Comparison of ENCODE assay signal across 9 cellular contexts in the genomic region with DNA sequence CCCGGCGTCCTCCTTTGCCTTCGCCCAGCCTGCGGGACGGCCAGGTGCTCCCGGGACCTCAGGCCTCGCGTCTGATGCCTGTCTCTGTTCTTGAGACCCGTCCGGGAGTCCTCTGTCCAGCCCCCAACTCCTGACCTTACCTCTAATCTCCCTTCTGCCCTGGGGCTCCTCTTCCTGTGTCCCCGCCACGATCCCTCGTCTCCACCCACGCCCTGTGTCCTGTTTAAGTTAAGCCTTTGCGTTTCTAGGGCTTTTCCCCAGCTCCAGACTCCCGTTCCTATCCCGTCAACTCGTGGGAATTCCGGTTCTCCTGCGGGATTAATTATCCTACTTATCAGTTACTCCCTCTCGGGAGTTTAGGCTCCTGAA. TPM values are rescaled to one million over a fixed set of nuclear protein-coding genes. Genes with fewer than 3 reads are reported as not detected.
DNase-seq lines count a peak whose midpoint lies in the region; ATAC-seq, FAIRE-seq and TF ChIP-seq lines count a peak whose summit lies in the region.
"Had no signal": no experiment of that assay in that cellular context is flagged by ENCODE, and none has a peak within 500 bp of the region (broad histone marks: within the 10 kb centered on the region; RNA-seq: fewer than 3 reads in every experiment).

No MANE protein-coding gene starts in this region.

- TF ChIP-seq CTCF in heart right ventricle (IDR thresholded peaks at IDR 0.05): no peak
- no peak for TF ChIP-seq CTCF in adrenal gland (IDR thresholded peaks at IDR 0.05)
- TF ChIP-seq CTCF in HepG2 (CRISPR knock-in tag; IDR thresholded peaks at IDR 0.05): no peak

- H3K36me3 ChIP-seq in heart right ventricle (peaks cover 0 to 62% (median 37%) of the 10 kb centered on the region in 9 donors), adrenal gland (replicated peaks in 1 of 2) (peaks cover 0 to 49% of the 10 kb centered on the region in 2 donors), HepG2 (replicated peaks in 1 of 2; ENCODE audit: control insufficient read depth in 1 of 2, insufficient read depth in 2 of 2, low read length in 2 of 2) (peaks cover 20 to 42% of the 10 kb centered on the region in 2 experiments), urinary bladder (ENCODE audit: insufficient read depth) (peaks cover under 1% of the 10 kb centered on the region)

- H2AFZ ChIP-seq in HepG2 (ENCODE audit: low read length): no peak overlapping the region

- H3K9ac ChIP-seq in HepG2 (ENCODE audit: insufficient read depth, low read depth, low read length): peak overlapping the region; percentile 95

- no peaks in the 10 kb centered on the region for H3K9me3 ChIP-seq in heart right ventricle
- H3K9me3 ChIP-seq in adrenal gland (replicated peaks in 1 of 3): no peaks in the 10 kb centered on the region
- no peaks in the 10 kb centered on the region for H3K9me3 ChIP-seq in HepG2 (ENCODE audit: low read length)

- H3K4me3 ChIP-seq in heart right ventricle: peak overlapping the region; percentile 63 to 99 (median 84)
- H3K4me3 ChIP-seq in adrenal gland: peak overlapping the region; percentile 65 to 92 (median 77)
- H3K4me3 ChIP-seq in HepG2 (replicated peaks in 1 of 3; ENCODE audit: insufficient read depth in 1 of 3, low read depth in 2 of 3, low read length in 3 of 3): peak overlapping the region; percentile 81 to 93 (median 91)
- peak overlapping the region; percentile 82 for H3K4me3 ChIP-seq in urinary bladder (ENCODE audit: low read depth, low read length)

- FAIRE-seq in HepG2 (lab: Jason Lieb, UNC): no peak

- H4K20me1 ChIP-seq in HepG2 (ENCODE audit: insufficient read depth, low read length): peaks cover 30% of the 10 kb centered on the region

- no peak for DNase-seq in heart right ventricle
- no peak for DNase-seq in left cardiac atrium
- no peak for DNase-seq in adrenal gland
- DNase-seq in HepG2 (ENCODE audit: low spot score): no peak
- no peak for DNase-seq in head of caudate nucleus
- no peak for DNase-seq in GDM1 (lab: John Stamatoyannopoulos, UW)
- no peak for DNase-seq in stimulated activated CD4-positive, alpha-beta T cell treated with anti-CD3 and anti-CD28 coated beads, Interleukin-1b, Interleukin-23, amount 100 ng/mL, for 48 hours

- peaks cover 13 to 59% (median 45%) of the 10 kb centered on the region in 9 donors for H3K4me1 ChIP-seq in heart right ventricle
- H3K4me1 ChIP-seq in adrenal gland (replicated peaks in 1 of 2): peaks cover 12 to 34% of the 10 kb centered on the region in 2 donors
- H3K4me1 ChIP-seq in HepG2 (ENCODE audit: insufficient read depth, low read length): peaks cover 44% of the 10 kb centered on the region
- no peaks in the 10 kb centered on the region for H3K4me1 ChIP-seq in urinary bladder (ENCODE audit: insufficient read depth)

- peak overlapping the region; percentile 96 for H3K4me2 ChIP-seq in HepG2 (ENCODE audit: low read depth, low read length)

- intact Hi-C loops in heart right ventricle (cut with DNase I) (loop anchor here in 3 of 10 donors (1.0 to 2.0 kb wide), 2 partner anchors 13 to 14 kb away; a partner anchor contains a TSS), left cardiac atrium (cut with DNase I) (no loop called here), adrenal gland (cut with DNase I) (no loop called here), HepG2 (cut with micrococcal nuclease; ENCODE audit: unreplicated experiment) (loop anchor here (2.0 kb wide), 1 partner anchor 13 kb away; a partner anchor contains a TSS), head of caudate nucleus (cut with DNase I) (loop anchor here (10.0 kb wide), 1 partner anchor 125 kb away; no protein-coding TSS in a partner anchor)

- 1% methylated on average over 21 of the region's 21 CpGs for WGBS in heart right ventricle, 2 donors
- 0 to 1% (median 1%) methylated on average over 13 to 21 of the region's 21 CpGs for WGBS in adrenal gland, 4 donors
- under 1% methylated on average over 20 of the region's 21 CpGs for WGBS in HepG2 (ENCODE audit: low lambda C conversion rate)
- WGBS in urinary bladder: under 1% methylated on average over 21 of the region's 21 CpGs

- peaks cover 52% of the 10 kb centered on the region for H3K79me2 ChIP-seq in HepG2 (ENCODE audit: insufficient read depth, low read length)

- BruUV-seq in HepG2 (replicated peaks; lab: Mats Ljungman, UMichigan): no TSS peak

- H3K27me3 ChIP-seq in heart right ventricle: no peaks in the 10 kb centered on the region
- H3K27me3 ChIP-seq in adrenal gland: no peaks in the 10 kb centered on the region
- no peaks in the 10 kb centered on the region; a peak in 2 of 5 replicates for H3K27me3 ChIP-seq in HepG2 (ENCODE audit: control insufficient read depth in 1 of 2, insufficient read depth in 2 of 2, low read length in 2 of 2)

- CTCF ChIA-PET in HepG2 (lab: Yijun Ruan, JAX; ENCODE audit: low intra/inter-chr PET ratio, low total read pairs): no interaction called here

- peak overlapping the region; percentile 84 to 99 (median 96) for H3K27ac ChIP-seq in heart right ventricle
- H3K27ac ChIP-seq in adrenal gland: peak overlapping the region; percentile 88 to 99 (median 93)
- peak overlapping the region; percentile 79 for H3K27ac ChIP-seq in HepG2 (ENCODE audit: extremely low read length, insufficient read depth, low read length)
- H3K27ac ChIP-seq in urinary bladder (ENCODE audit: low read depth): peak overlapping the region; percentile 94

- POLR2A ChIA-PET in HepG2 (lab: Yijun Ruan, JAX): interaction anchor here (2.4 to 2.8 kb wide), 2 partner anchors 11 to 13 kb away, joined by 12 to 15 read pairs; a partner anchor contains a TSS

- in situ Hi-C loops in HepG2 (cut with HindIII; ENCODE audit: extremely low pct_ligation_motif_present, low pct_unique_long_range_greater_than_20kb): no loop called here

- no peak for TF ChIP-seq RAD21 in HepG2 (CRISPR knock-in tag; IDR thresholded peaks at IDR 0.05)

- no peak for ATAC-seq in heart right ventricle
- no peak for ATAC-seq in left cardiac atrium
- no peak for ATAC-seq in HepG2

- no peak for TF ChIP-seq POLR2A in adrenal gland (IDR thresholded peaks at IDR 0.05)
- no peak for TF ChIP-seq POLR2A in HepG2 (IDR thresholded peaks at IDR 0.05; ENCODE audit: insufficient read depth in 1 of 2, low read depth in 2 of 2, low read length in 2 of 2)

- TF ChIP-seq EP300 in HepG2 (IDR thresholded peaks at IDR 0.05; ENCODE audit: low read depth in 2 of 2, low read length in 2 of 2): no peak
- TF ChIP-seq EP300 in HepG2 (CRISPR knock-in tag; IDR thresholded peaks at IDR 0.05; ENCODE audit: borderline replicate concordance): no peak

RNA-seq across cellular contexts. Expression of a gene that starts 0.7 kb away (rescaled TPM):
- total RNA-seq in heart right ventricle (10 to 100 TPM; 45.5 to 76.2 (median 56.8) TPM), left cardiac atrium (10 to 100 TPM; 66.6 to 76.5 TPM), adrenal gland (100 to 1,000 TPM in 4 of 8 donors, 10 to 100 TPM in 4; 33.6 to 207 (median 90.8) TPM), HepG2 (2016; rRNA removed; fragmentation: Illumina TruSeq; extraction: Trizol) (5.8 and 14.3 TPM in 2 replicates), urinary bladder (49.7 TPM)
- polyA plus RNA-seq in heart right ventricle (100 to 1,000 TPM in 1 of 2 donors, 10 to 100 TPM in 1; 34.3 to 194 TPM), adrenal gland (100 to 1,000 TPM in 2 of 3 donors, 10 to 100 TPM in 1; 17.4 to 725 (median 247) TPM), HepG2 (2011; rRNA removed) (38.3 and 41.9 TPM in 2 replicates), urinary bladder (121 TPM)
- 1.1 and 2.1 TPM in 2 replicates for total RNA-seq in HepG2 (2016; cell fraction: cytosol; rRNA removed; fragmentation: Illumina TruSeq; extraction: Trizol; ENCODE audit: low read depth)
- 4.7 and 13.0 TPM in 2 replicates for total RNA-seq in HepG2 (2016; cell fraction: insoluble cytoplasmic fraction; rRNA removed; fragmentation: Illumina TruSeq; extraction: Trizol)
- 4.0 TPM in 2 replicates for total RNA-seq in HepG2 (2016; cell fraction: membrane; rRNA removed; fragmentation: Illumina TruSeq; extraction: Trizol)
- total RNA-seq in HepG2 (2016; cell fraction: nucleus; rRNA removed; fragmentation: Illumina TruSeq; extraction: Trizol): 28.1 and 29.6 TPM in 2 replicates
- polyA plus RNA-seq in HepG2 (2011; cell fraction: cytosol; rRNA removed): 3.2 and 6.8 TPM in 2 replicates
- polyA plus RNA-seq in HepG2 (2011; cell fraction: nucleus; rRNA removed): 519 and 637 TPM in 2 replicates
- 46.6 and 63.0 TPM in 2 replicates for polyA plus RNA-seq in HepG2 (2012)
- polyA plus RNA-seq in HepG2 (2016; cell fraction: cytosol; fragmentation: Illumina TruSeq; extraction: Trizol; ENCODE audit: low read depth): 0.46 and 0.71 TPM in 2 replicates
- polyA plus RNA-seq in HepG2 (2016; cell fraction: insoluble cytoplasmic fraction; fragmentation: Illumina TruSeq; extraction: Trizol; ENCODE audit: low read depth): 5.1 and 9.7 TPM in 2 replicates
- 1.5 and 2.8 TPM in 2 replicates for polyA plus RNA-seq in HepG2 (2016; cell fraction: membrane; fragmentation: Illumina TruSeq; extraction: Trizol; ENCODE audit: low read depth)
- 151 and 199 TPM in 2 replicates for polyA plus RNA-seq in HepG2 (2016; cell fraction: nucleus; fragmentation: Illumina TruSeq; extraction: Trizol; ENCODE audit: insufficient read depth, low read depth)
- 27.1 and 40.7 TPM in 2 replicates for polyA minus RNA-seq in HepG2 (2011; rRNA and poly(A)+ RNA removed; ENCODE audit: low replicate concordance)
- 10.7 and 13.3 TPM in 2 replicates for polyA minus RNA-seq in HepG2 (2011; cell fraction: cytosol; rRNA and poly(A)+ RNA removed)
- 60.4 and 69.7 TPM in 2 replicates for polyA minus RNA-seq in HepG2 (2011; cell fraction: nucleus; rRNA and poly(A)+ RNA removed)

RNA-seq across cellular contexts. Expression of a gene that starts 13.9 kb away (rescaled TPM):
- total RNA-seq in heart right ventricle: 1 to 10 TPM; 1.0 to 4.2 (median 1.5) TPM
- polyA plus RNA-seq in heart right ventricle: 1 to 10 TPM; 1.6 to 2.6 TPM
- 1 to 10 TPM; 3.3 to 5.4 TPM for total RNA-seq in left cardiac atrium
- 10 to 100 TPM in 2 of 8 donors, 1 to 10 TPM in 6; 6.3 to 15.3 (median 8.6) TPM for total RNA-seq in adrenal gland
- 1 to 10 TPM; 1.3 to 4.2 (median 3.1) TPM for polyA plus RNA-seq in adrenal gland
- 1.5 and 2.9 TPM in 2 replicates for total RNA-seq in HepG2 (2016; rRNA removed; fragmentation: Illumina TruSeq; extraction: Trizol)
- 0.88 and 1.1 TPM in 2 replicates for total RNA-seq in HepG2 (2016; cell fraction: cytosol; rRNA removed; fragmentation: Illumina TruSeq; extraction: Trizol; ENCODE audit: low read depth)
- 1.8 and 2.6 TPM in 2 replicates for total RNA-seq in HepG2 (2016; cell fraction: insoluble cytoplasmic fraction; rRNA removed; fragmentation: Illumina TruSeq; extraction: Trizol)
- 1.8 and 2.1 TPM in 2 replicates for total RNA-seq in HepG2 (2016; cell fraction: membrane; rRNA removed; fragmentation: Illumina TruSeq; extraction: Trizol)
- total RNA-seq in HepG2 (2016; cell fraction: nucleus; rRNA removed; fragmentation: Illumina TruSeq; extraction: Trizol): 1.9 and 2.7 TPM in 2 replicates
- 0.75 and 1.2 TPM in 2 replicates for polyA plus RNA-seq in HepG2 (2011; rRNA removed)
- 0.86 and 1.8 TPM in 2 replicates for polyA plus RNA-seq in HepG2 (2011; cell fraction: cytosol; rRNA removed)
- polyA plus RNA-seq in HepG2 (2011; cell fraction: nucleus; rRNA removed): 1.7 TPM in 2 replicates
- 1.5 and 1.8 TPM in 2 replicates for polyA plus RNA-seq in HepG2 (2012)
- polyA plus RNA-seq in HepG2 (2016; cell fraction: cytosol; fragmentation: Illumina TruSeq; extraction: Trizol; ENCODE audit: low read depth): 0.32 and 0.38 TPM in 2 replicates
- 1.4 and 1.5 TPM in 2 replicates for polyA plus RNA-seq in HepG2 (2016; cell fraction: insoluble cytoplasmic fraction; fragmentation: Illumina TruSeq; extraction: Trizol; ENCODE audit: low read depth)
- polyA plus RNA-seq in HepG2 (2016; cell fraction: membrane; fragmentation: Illumina TruSeq; extraction: Trizol; ENCODE audit: low read depth): 0.65 and 1.0 TPM in 2 replicates
- polyA plus RNA-seq in HepG2 (2016; cell fraction: nucleus; fragmentation: Illumina TruSeq; extraction: Trizol; ENCODE audit: insufficient read depth, low read depth): 0.95 and 1.2 TPM in 2 replicates
- polyA minus RNA-seq in HepG2 (2011; rRNA and poly(A)+ RNA removed; ENCODE audit: low replicate concordance): 5.7 and 6.2 TPM in 2 replicates
- 3.4 and 3.7 TPM in 2 replicates for polyA minus RNA-seq in HepG2 (2011; cell fraction: cytosol; rRNA and poly(A)+ RNA removed)
- polyA minus RNA-seq in HepG2 (2011; cell fraction: nucleus; rRNA and poly(A)+ RNA removed): 2.7 and 3.9 TPM in 2 replicates
- 3.3 TPM for total RNA-seq in urinary bladder
- 6.2 TPM for polyA plus RNA-seq in urinary bladder

RNA-seq across cellular contexts. Expression of a gene that starts 23.4 kb away (rescaled TPM):
- total RNA-seq in heart right ventricle: 10 to 100 TPM in 5 of 10 donors, 1 to 10 TPM in 5; 5.3 to 22.8 (median 9.7) TPM
- 10 to 100 TPM; 11.2 to 21.9 TPM for polyA plus RNA-seq in heart right ventricle
- 10 to 100 TPM; 13.0 to 25.0 TPM for total RNA-seq in left cardiac atrium
- total RNA-seq in adrenal gland: 10 to 100 TPM in 7 of 8 donors, 1 to 10 TPM in 1; 9.7 to 27.9 (median 15.7) TPM
- 10 to 100 TPM in 2 of 3 donors, under 1 TPM in 1; 0.44 to 36.0 (median 16.5) TPM for polyA plus RNA-seq in adrenal gland
- total RNA-seq in HepG2 (2016; rRNA removed; fragmentation: Illumina TruSeq; extraction: Trizol): 0.83 and 1.6 TPM in 2 replicates
- 1.4 and 3.2 TPM in 2 replicates for total RNA-seq in HepG2 (2016; cell fraction: cytosol; rRNA removed; fragmentation: Illumina TruSeq; extraction: Trizol; ENCODE audit: low read depth)
- 1.00 and 1.6 TPM in 2 replicates for total RNA-seq in HepG2 (2016; cell fraction: insoluble cytoplasmic fraction; rRNA removed; fragmentation: Illumina TruSeq; extraction: Trizol)
- total RNA-seq in HepG2 (2016; cell fraction: membrane; rRNA removed; fragmentation: Illumina TruSeq; extraction: Trizol): 1.4 and 1.9 TPM in 2 replicates
- total RNA-seq in HepG2 (2016; cell fraction: nucleus; rRNA removed; fragmentation: Illumina TruSeq; extraction: Trizol): not detected in 2 replicates
- 0.34 and 0.41 TPM in 2 replicates for polyA plus RNA-seq in HepG2 (2011; rRNA removed)
- 0.37 and 0.90 TPM in 2 replicates for polyA plus RNA-seq in HepG2 (2011; cell fraction: cytosol; rRNA removed)
- 0.35 and 0.56 TPM in 2 replicates for polyA plus RNA-seq in HepG2 (2011; cell fraction: nucleus; rRNA removed)
- polyA plus RNA-seq in HepG2 (2012): 0.92 and 0.97 TPM in 2 replicates
- 2.2 and 4.1 TPM in 2 replicates for polyA plus RNA-seq in HepG2 (2016; cell fraction: cytosol; fragmentation: Illumina TruSeq; extraction: Trizol; ENCODE audit: low read depth)
- 2.3 and 3.1 TPM in 2 replicates for polyA plus RNA-seq in HepG2 (2016; cell fraction: insoluble cytoplasmic fraction; fragmentation: Illumina TruSeq; extraction: Trizol; ENCODE audit: low read depth)
- 4.7 and 5.9 TPM in 2 replicates for polyA plus RNA-seq in HepG2 (2016; cell fraction: membrane; fragmentation: Illumina TruSeq; extraction: Trizol; ENCODE audit: low read depth)
- polyA plus RNA-seq in HepG2 (2016; cell fraction: nucleus; fragmentation: Illumina TruSeq; extraction: Trizol; ENCODE audit: insufficient read depth, low read depth): 1.2 and 2.4 TPM in 2 replicates
- polyA minus RNA-seq in HepG2 (2011; rRNA and poly(A)+ RNA removed; ENCODE audit: low replicate concordance): 0.54 TPM in 1 of 2 replicates, not detected in the other
- 0.79 TPM in 1 of 2 replicates, not detected in the other for polyA minus RNA-seq in HepG2 (2011; cell fraction: cytosol; rRNA and poly(A)+ RNA removed)
- polyA minus RNA-seq in HepG2 (2011; cell fraction: nucleus; rRNA and poly(A)+ RNA removed): not detected in 2 replicates
- 31.4 TPM for total RNA-seq in urinary bladder
- polyA plus RNA-seq in urinary bladder: 42.4 TPM

RNA-seq across cellular contexts. Expression of a gene that starts 34.4 kb away (rescaled TPM):
- 1 to 10 TPM in 5 of 10 donors, under 1 TPM in 5; 0.37 to 4.3 (median 1.0) TPM for total RNA-seq in heart right ventricle
- polyA plus RNA-seq in heart right ventricle: 1 to 10 TPM; 1.8 to 3.1 TPM
- total RNA-seq in left cardiac atrium: 1 to 10 TPM; 1.9 to 3.0 TPM
- total RNA-seq in adrenal gland: 1 to 10 TPM in 2 of 8 donors, under 1 TPM in 3, not detected in 3; 0.61 to 3.3 (median 0.81) TPM
- 1 to 10 TPM in 2 of 3 donors, not detected in 1; 1.6 to 1.7 TPM for polyA plus RNA-seq in adrenal gland
- total RNA-seq in HepG2 (2016; rRNA removed; fragmentation: Illumina TruSeq; extraction: Trizol): 10.6 and 19.9 TPM in 2 replicates
- total RNA-seq in HepG2 (2016; cell fraction: cytosol; rRNA removed; fragmentation: Illumina TruSeq; extraction: Trizol; ENCODE audit: low read depth): 24.8 and 26.4 TPM in 2 replicates
- total RNA-seq in HepG2 (2016; cell fraction: insoluble cytoplasmic fraction; rRNA removed; fragmentation: Illumina TruSeq; extraction: Trizol): 9.4 and 21.3 TPM in 2 replicates
- total RNA-seq in HepG2 (2016; cell fraction: membrane; rRNA removed; fragmentation: Illumina TruSeq; extraction: Trizol): 27.7 and 30.4 TPM in 2 replicates
- total RNA-seq in HepG2 (2016; cell fraction: nucleus; rRNA removed; fragmentation: Illumina TruSeq; extraction: Trizol): 16.5 and 20.3 TPM in 2 replicates
- 6.9 and 8.9 TPM in 2 replicates for polyA plus RNA-seq in HepG2 (2011; rRNA removed)
- 7.0 and 10.7 TPM in 2 replicates for polyA plus RNA-seq in HepG2 (2011; cell fraction: cytosol; rRNA removed)
- polyA plus RNA-seq in HepG2 (2011; cell fraction: nucleus; rRNA removed): 13.2 and 17.7 TPM in 2 replicates
- polyA plus RNA-seq in HepG2 (2012): 4.1 and 6.2 TPM in 2 replicates
- polyA plus RNA-seq in HepG2 (2016; cell fraction: cytosol; fragmentation: Illumina TruSeq; extraction: Trizol; ENCODE audit: low read depth): 27.2 and 29.7 TPM in 2 replicates
- 11.5 and 12.2 TPM in 2 replicates for polyA plus RNA-seq in HepG2 (2016; cell fraction: insoluble cytoplasmic fraction; fragmentation: Illumina TruSeq; extraction: Trizol; ENCODE audit: low read depth)
- polyA plus RNA-seq in HepG2 (2016; cell fraction: membrane; fragmentation: Illumina TruSeq; extraction: Trizol; ENCODE audit: low read depth): 29.0 and 29.3 TPM in 2 replicates
- polyA plus RNA-seq in HepG2 (2016; cell fraction: nucleus; fragmentation: Illumina TruSeq; extraction: Trizol; ENCODE audit: insufficient read depth, low read depth): 34.6 and 38.5 TPM in 2 replicates
- polyA minus RNA-seq in HepG2 (2011; rRNA and poly(A)+ RNA removed; ENCODE audit: low replicate concordance): 15.4 TPM in 1 of 2 replicates, not detected in the other
- 6.2 and 9.2 TPM in 2 replicates for polyA minus RNA-seq in HepG2 (2011; cell fraction: cytosol; rRNA and poly(A)+ RNA removed)
- polyA minus RNA-seq in HepG2 (2011; cell fraction: nucleus; rRNA and poly(A)+ RNA removed): 2.6 and 3.9 TPM in 2 replicates
- total RNA-seq in urinary bladder: 3.6 TPM
- polyA plus RNA-seq in urinary bladder: 3.7 TPM
- total RNA-seq: myocyte had no signal

RNA-seq across cellular contexts. Expression of a gene that starts 52.9 kb away (rescaled TPM):
- total RNA-seq in heart right ventricle: 1 to 10 TPM in 1 of 10 donors, under 1 TPM in 1, not detected in 8; 0.76 to 2.5 TPM
- polyA plus RNA-seq in heart right ventricle: not detected
- 1 to 10 TPM in 1 of 2 donors, not detected in 1; 1.1 TPM for total RNA-seq in left cardiac atrium
- total RNA-seq in adrenal gland: 1 to 10 TPM in 1 of 8 donors, under 1 TPM in 1, not detected in 6; 0.91 to 1.4 TPM
- polyA plus RNA-seq in adrenal gland: not detected
- 0.76 and 1.3 TPM in 2 replicates for total RNA-seq in HepG2 (2016; rRNA removed; fragmentation: Illumina TruSeq; extraction: Trizol)
- total RNA-seq in HepG2 (2016; cell fraction: cytosol; rRNA removed; fragmentation: Illumina TruSeq; extraction: Trizol; ENCODE audit: low read depth): 0.81 and 1.1 TPM in 2 replicates
- 0.92 and 0.93 TPM in 2 replicates for total RNA-seq in HepG2 (2016; cell fraction: insoluble cytoplasmic fraction; rRNA removed; fragmentation: Illumina TruSeq; extraction: Trizol)
- total RNA-seq in HepG2 (2016; cell fraction: membrane; rRNA removed; fragmentation: Illumina TruSeq; extraction: Trizol): 0.34 and 0.46 TPM in 2 replicates
- not detected in 2 replicates for total RNA-seq in HepG2 (2016; cell fraction: nucleus; rRNA removed; fragmentation: Illumina TruSeq; extraction: Trizol)
- 1.9 and 3.6 TPM in 2 replicates for polyA plus RNA-seq in HepG2 (2011; rRNA removed)
- polyA plus RNA-seq in HepG2 (2011; cell fraction: cytosol; rRNA removed): 1.6 and 2.5 TPM in 2 replicates
- 1.1 TPM in 1 of 2 replicates, not detected in the other for polyA plus RNA-seq in HepG2 (2011; cell fraction: nucleus; rRNA removed)
- 0.46 and 0.76 TPM in 2 replicates for polyA plus RNA-seq in HepG2 (2012)
- polyA plus RNA-seq in HepG2 (2016; cell fraction: cytosol; fragmentation: Illumina TruSeq; extraction: Trizol; ENCODE audit: low read depth): 1.2 and 1.3 TPM in 2 replicates
- 0.67 TPM in 1 of 2 replicates, not detected in the other for polyA plus RNA-seq in HepG2 (2016; cell fraction: insoluble cytoplasmic fraction; fragmentation: Illumina TruSeq; extraction: Trizol; ENCODE audit: low read depth)
- 0.65 TPM in 1 of 2 replicates, not detected in the other for polyA plus RNA-seq in HepG2 (2016; cell fraction: membrane; fragmentation: Illumina TruSeq; extraction: Trizol; ENCODE audit: low read depth)
- polyA plus RNA-seq in HepG2 (2016; cell fraction: nucleus; fragmentation: Illumina TruSeq; extraction: Trizol; ENCODE audit: insufficient read depth, low read depth): 1.3 and 2.0 TPM in 2 replicates
- not detected in 2 replicates for polyA minus RNA-seq in HepG2 (2011; rRNA and poly(A)+ RNA removed; ENCODE audit: low replicate concordance)
- polyA minus RNA-seq in HepG2 (2011; cell fraction: cytosol; rRNA and poly(A)+ RNA removed): not detected in 2 replicates
- not detected in 2 replicates for polyA minus RNA-seq in HepG2 (2011; cell fraction: nucleus; rRNA and poly(A)+ RNA removed)
- not detected for total RNA-seq in urinary bladder
- not detected for polyA plus RNA-seq in urinary bladder
- total RNA-seq: myocyte had no signal

Comparison
In these comparisons a context has a peak if more than half of its experiments do, and no peak if none do; other contexts are left out.
1. intact Hi-C loops: an anchor here in HepG2 (2.0 kb wide) and head of caudate nucleus (10.0 kb wide); none called in left cardiac atrium and adrenal gland.